ENCODE assay signal across 8 cellular contexts in the genomic region with DNA sequence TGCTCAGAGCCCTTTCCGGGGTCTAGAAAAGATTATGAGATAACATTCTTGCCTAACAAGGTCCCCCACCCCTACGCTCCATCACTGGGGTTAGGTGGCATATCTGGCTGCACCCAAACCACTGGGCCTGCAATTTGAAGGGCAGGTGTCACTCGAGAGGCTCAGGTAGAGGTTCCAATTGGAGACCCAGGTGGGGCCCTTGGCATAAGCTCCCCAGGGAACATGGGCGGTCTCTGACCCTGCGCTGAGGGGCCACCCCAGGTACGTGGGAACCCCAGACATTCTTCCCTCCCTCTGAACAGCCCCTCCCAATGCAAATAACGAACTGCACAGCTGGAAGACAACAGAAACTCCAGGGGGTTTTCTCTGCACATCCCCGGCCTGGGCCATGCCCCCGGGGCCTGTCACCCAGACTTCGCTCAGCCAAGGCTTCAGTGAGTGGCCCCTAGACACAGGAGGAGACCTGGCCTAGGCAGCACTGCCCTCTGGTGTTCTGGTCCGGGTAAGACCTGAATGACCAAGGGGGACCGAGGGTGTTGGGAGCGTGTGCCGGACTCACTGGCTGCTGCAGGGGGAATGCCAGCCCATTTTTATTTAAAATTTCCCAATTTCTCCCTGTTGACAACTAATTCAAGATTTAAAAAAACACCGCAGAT. TPM values are rescaled to one million over a fixed set of nuclear protein-coding genes. Genes with fewer than 3 reads are reported as not detected.
DNase-seq lines count a peak whose midpoint lies in the region; ATAC-seq, FAIRE-seq and TF ChIP-seq lines count a peak whose summit lies in the region.

No MANE protein-coding gene starts in this region.

- WGBS in K562 (ENCODE audit: insufficient coverage, low coverage, missing lambda C conversion rate): 51% methylated on average over 10 of the region's 15 CpGs

- no peaks in the 10 kb centered on the region for H3K9me1 ChIP-seq in K562 (ENCODE audit: control insufficient read depth, insufficient read depth, low read length)

- H3K4me3 ChIP-seq in K562: no peak overlapping the region

- no peaks in the 10 kb centered on the region for H3K79me2 ChIP-seq in K562 (ENCODE audit: control insufficient read depth, insufficient read depth, low read length)

- no peak overlapping the region for H3K4me2 ChIP-seq in K562 (ENCODE audit: insufficient read depth, low read length)

- H3K27ac ChIP-seq in K562 (ENCODE audit: extremely low read depth, low read depth, low read length): no peak overlapping the region

- no peaks in the 10 kb centered on the region for H3K9me3 ChIP-seq in K562 (replicated peaks; ENCODE audit: control insufficient read depth, insufficient read depth, low read depth, low read length)

- no peak overlapping the region for H2AFZ ChIP-seq in K562 (ENCODE audit: low read depth, low read length)

- H3K36me3 ChIP-seq in K562 (ENCODE audit: control insufficient read depth, insufficient read depth, low read length): peaks cover 40% of the 10 kb centered on the region; the same call in 1 of the 3 replicates

- FAIRE-seq in K562 (lab: Jason Lieb, UNC): peak; percentile 15

- peak; percentile 63 to 71 (median 68) for TF ChIP-seq CTCF in K562 (IDR thresholded peaks at IDR 0.05 in 2 of 3, conservative IDR thresholded peaks at IDR 0.05 in 1 of 3; ENCODE audit: insufficient read depth in 2 of 3, low read depth in 1 of 3, low read length in 3 of 3)

- peak; percentile 69 to 82 for TF ChIP-seq RAD21 in K562 (CRISPR knock-in tag; conservative IDR thresholded peaks at IDR 0.05 in 1 of 2, IDR thresholded peaks at IDR 0.05 in 1 of 2)

- no peak overlapping the region for H3K9ac ChIP-seq in K562 (ENCODE audit: insufficient read depth in 1 of 2, low read depth in 2 of 2, low read length in 2 of 2)

- ATAC-seq in K562 (peak; percentile 91), HG03571 (IDR thresholded peaks at IDR 0.05; ENCODE audit: unreplicated experiment) (no peak)

- no peaks in the 10 kb centered on the region for H3K27me3 ChIP-seq in K562 (ENCODE audit: control insufficient read depth in 2 of 2, insufficient read depth in 2 of 2, low read length in 2 of 2)

- no peak for TF ChIP-seq POLR2A in K562 (conservative IDR thresholded peaks at IDR 0.05)

- DNase-seq in COR-L47 (lab: John Stamatoyannopoulos, UW): peak; percentile 73
- peak; percentile 62 for DNase-seq in HT-29 (ENCODE audit: low spot score)
- peak; percentile 67 for DNase-seq in SK-MEL-5 (ENCODE audit: low read depth, low spot score)
- peak; percentile 56 to 69 (median 64) for DNase-seq in K562 (ENCODE audit: extremely low read depth in 1 of 4, low spot score in 3 of 4)
- peak; percentile 84 for DNase-seq in iPS-NIHi7 (ENCODE audit: extremely low spot score)
- peak; percentile 34 to 48 for DNase-seq in stimulated activated CD4-positive, alpha-beta T cell treated with anti-CD3 and anti-CD28 coated beads, Interleukin-2, amount 100 ng/mL, for 48 hours
- no peak for DNase-seq in T1000 (lab: John Stamatoyannopoulos, UW)

- no peaks in the 10 kb centered on the region for H4K20me1 ChIP-seq in K562 (replicated peaks; ENCODE audit: control insufficient read depth, insufficient read depth, low read length)

- CTCF ChIA-PET in K562 (lab: Yijun Ruan, JAX; ENCODE audit: low intra/inter-chr PET ratio): interaction anchor here (0.9 to 2.1 kb wide), 2 partner anchors 80 to 112 kb away, joined by 4 to 23 read pairs; no protein-coding TSS in a partner anchor

- no peak for TF ChIP-seq EP300 in K562 (IDR thresholded peaks at IDR 0.05; ENCODE audit: low read length)

- in situ Hi-C loops in SK-MEL-5 (cut with HindIII; ENCODE audit: low pct_unique_long_range_greater_than_20kb, low sequenced_read_pairs) (no loop called here), K562 (cut with MboI) (no loop called here)

- BruUV-seq in K562 (replicated peaks; lab: Mats Ljungman, UMichigan): no TSS peak

- intact Hi-C loops in K562 (cut with micrococcal nuclease): loop anchor here (1.0 kb wide), 2 partner anchors 80 to 113 kb away; no protein-coding TSS in a partner anchor

- peaks cover 0 to 20% of the 10 kb centered on the region in 2 experiments; a peak in 2 of 5 replicates for H3K4me1 ChIP-seq in K562 (replicated peaks in 1 of 2; ENCODE audit: control insufficient read depth in 2 of 2, insufficient read depth in 2 of 2, low read length in 2 of 2)

- POLR2A ChIA-PET in K562 (lab: Yijun Ruan, JAX): interaction anchor here (1.3 kb wide), 1 partner anchor 11 kb away, joined by 3 read pairs; no protein-coding TSS in a partner anchor

TF ChIP-seq in K562, 482 proteins besides CTCF, POLR2A, EP300 and RAD21 (continues in another document):
- TF ChIP-seq TAF9B (IDR thresholded peaks at IDR 0.05; ENCODE audit: partially characterized antibody) (no peak), CBX1 (IDR thresholded peaks at IDR 0.05; ENCODE audit: low read depth) (no peak), ZNF408 (CRISPR knock-in tag; IDR thresholded peaks at IDR 0.05; ENCODE audit: low read depth) (no peak), DIDO1 (tag; IDR thresholded peaks at IDR 0.05; ENCODE audit: low read depth) (no peak), NFE2L1 (tag; IDR thresholded peaks at IDR 0.05; ENCODE audit: borderline replicate concordance, low read depth) (no peak), SIX5 (IDR thresholded peaks at IDR 0.05; ENCODE audit: borderline replicate concordance in 1 of 2, insufficient read depth in 1 of 2, low read depth in 1 of 2, low read length in 2 of 2) (no peak), EP400 (IDR thresholded peaks at IDR 0.05) (no peak), HOXB6 (CRISPR knock-in tag; IDR thresholded peaks at IDR 0.05; ENCODE audit: borderline replicate concordance) (no peak), NEUROD1 (IDR thresholded peaks at IDR 0.05; ENCODE audit: borderline replicate concordance, low read depth, low read length, partially characterized antibody) (no peak), STAG1 (CRISPR knock-in tag; IDR thresholded peaks at IDR 0.05; ENCODE audit: borderline replicate concordance) (peak; percentile 66; the same call in 1 of the 2 replicates), ZFP1 (CRISPR knock-in tag; IDR thresholded peaks at IDR 0.05) (no peak), MAFF (IDR thresholded peaks at IDR 0.05; ENCODE audit: low read length) (no peak), SMC3 (conservative IDR thresholded peaks at IDR 0.05; ENCODE audit: insufficient read depth, low read depth, low read length) (peak; percentile 83), MXI1 (IDR thresholded peaks at IDR 0.05; ENCODE audit: low read depth, low read length) (no peak), MYC (IDR thresholded peaks at IDR 0.05; ENCODE audit: low read depth, low read length) (no peak), MYC (CRISPR knock-in tag; IDR thresholded peaks at IDR 0.05; ENCODE audit: borderline replicate concordance, low read depth) (no peak)
- TF ChIP-seq, protein P1, sequence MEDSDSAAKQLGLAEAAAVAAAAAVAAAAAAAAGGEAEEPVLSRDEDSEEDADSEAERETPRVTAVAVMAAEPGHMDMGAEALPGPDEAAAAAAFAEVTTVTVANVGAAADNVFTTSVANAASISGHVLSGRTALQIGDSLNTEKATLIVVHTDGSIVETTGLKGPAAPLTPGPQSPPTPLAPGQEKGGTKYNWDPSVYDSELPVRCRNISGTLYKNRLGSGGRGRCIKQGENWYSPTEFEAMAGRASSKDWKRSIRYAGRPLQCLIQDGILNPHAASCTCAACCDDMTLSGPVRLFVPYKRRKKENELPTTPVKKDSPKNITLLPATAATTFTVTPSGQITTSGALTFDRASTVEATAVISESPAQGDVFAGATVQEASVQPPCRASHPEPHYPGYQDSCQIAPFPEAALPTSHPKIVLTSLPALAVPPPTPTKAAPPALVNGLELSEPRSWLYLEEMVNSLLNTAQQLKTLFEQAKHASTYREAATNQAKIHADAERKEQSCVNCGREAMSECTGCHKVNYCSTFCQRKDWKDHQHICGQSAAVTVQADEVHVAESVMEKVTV (CRISPR knock-in tag; IDR thresholded peaks at IDR 0.05): peak; percentile 58

RNA-seq across cellular contexts. Expression of a gene that starts 47.5 kb away (rescaled TPM):
- total RNA-seq in HT-29 (2014; rRNA removed; shearing (Covaris generic)): 91.7 and 98.4 TPM in 2 replicates
- 180 and 190 TPM in 2 replicates for total RNA-seq in SK-MEL-5 (2014; rRNA removed; shearing (Covaris generic))
- 247 and 260 TPM in 2 replicates for polyA plus RNA-seq in SK-MEL-5 (2015; cell fraction: cytosol; rRNA removed)
- polyA plus RNA-seq in SK-MEL-5 (2015; cell fraction: nucleus; rRNA removed): 41.7 and 43.9 TPM in 2 replicates
- 1.8 and 4.2 TPM in 2 replicates for total RNA-seq in K562 (2011; cell fraction: chromatin; rRNA removed; ENCODE audit: low replicate concordance)
- total RNA-seq in K562 (2011; cell fraction: nucleolus; rRNA removed): 1.3 and 2.0 TPM in 2 replicates
- total RNA-seq in K562 (2011; cell fraction: nucleoplasm; rRNA removed): 3.9 and 5.3 TPM in 2 replicates
- total RNA-seq in K562 (2014; rRNA removed) (47.7 and 51.8 TPM in 2 replicates), K562 (2014; rRNA removed; fragmentation: Illumina TruSeq; extraction: Trizol) (61.0 and 63.1 TPM in 2 replicates), K562 (2015; rRNA removed; fragmentation: Illumina TruSeq; extraction: Trizol) (62.3 and 63.1 TPM in 2 replicates), K562 (2021) (68.2 and 77.6 TPM in 2 replicates)
- polyA plus RNA-seq in K562 (2011; rRNA removed) (25.7 and 38.1 TPM in 2 replicates), K562 (2014; fragmentation: Illumina TruSeq; extraction: Trizol) (87.6 and 88.3 TPM in 2 replicates), K562 (2014; fragmentation: Nextera tagmentation; extraction: Ambion mirVana) (10 to 100 TPM; 37.5 to 47.7 TPM), K562 (2014; rRNA removed) (47.9 and 64.3 TPM in 2 replicates)
- 4.8 and 16.4 TPM in 2 replicates for polyA plus RNA-seq in K562 (2011; cell fraction: cytosol; rRNA removed)
- polyA plus RNA-seq in K562 (2011; cell fraction: nucleus; rRNA removed): 4.9 and 14.9 TPM in 2 replicates
- polyA plus RNA-seq in K562 (2012): 86.2 and 126 TPM in 2 replicates
- polyA minus RNA-seq in K562 (2011; rRNA and poly(A)+ RNA removed): 8.1 and 20.3 TPM in 2 replicates
- 14.6 and 17.2 TPM in 2 replicates for polyA minus RNA-seq in K562 (2011; cell fraction: cytosol; rRNA and poly(A)+ RNA removed)
- polyA minus RNA-seq in K562 (2011; cell fraction: nucleus; rRNA and poly(A)+ RNA removed): 1.1 and 3.7 TPM in 2 replicates
